1 cellular context compared by ENCODE assay signal in genomic region chr9:135669616-135670285, GRCh38.
TF ChIP-seq lines count a peak whose summit lies in the region.

No MANE protein-coding gene starts in this region.

TF ChIP-seq in HepG2, 621 proteins besides CTCF, POLR2A, EP300 and RAD21:
- TF ChIP-seq GLI4 (CRISPR knock-in tag; IDR thresholded peaks at IDR 0.05; ENCODE audit: borderline replicate concordance) (no peak), HNRNPUL1 (IDR thresholded peaks at IDR 0.05; ENCODE audit: low read depth, low read length) (no peak), ZBTB25 (CRISPR knock-in tag; IDR thresholded peaks at IDR 0.05) (no peak), CHD4 (IDR thresholded peaks at IDR 0.05; ENCODE audit: borderline replicate concordance, low read length) (no peak), SUZ12 (IDR thresholded peaks at IDR 0.05; ENCODE audit: low read depth, low read length) (no peak), ZNF33A (CRISPR knock-in tag; IDR thresholded peaks at IDR 0.05; ENCODE audit: borderline replicate concordance) (no peak), ZNF710 (CRISPR knock-in tag; IDR thresholded peaks at IDR 0.05; ENCODE audit: borderline replicate concordance) (no peak), NR2C2 (CRISPR knock-in tag; IDR thresholded peaks at IDR 0.05; ENCODE audit: borderline replicate concordance) (no peak), AKNA (CRISPR knock-in tag; IDR thresholded peaks at IDR 0.05; ENCODE audit: borderline replicate concordance) (no peak), RFX3 (CRISPR knock-in tag; IDR thresholded peaks at IDR 0.05) (no peak), RNF219 (CRISPR knock-in tag; IDR thresholded peaks at IDR 0.05) (no peak), RAD51 (IDR thresholded peaks at IDR 0.05; ENCODE audit: borderline replicate concordance) (no peak), ZNF589 (CRISPR knock-in tag; conservative IDR thresholded peaks at IDR 0.05) (no peak), ZSCAN12 (CRISPR knock-in tag; IDR thresholded peaks at IDR 0.05) (no peak), ZNF280D (CRISPR knock-in tag; IDR thresholded peaks at IDR 0.05) (no peak), AGO1 (IDR thresholded peaks at IDR 0.05; ENCODE audit: low read depth, low read length, poor library complexity, severe bottlenecking) (no peak)
